ENCODE assay signal across 8 cellular contexts in genomic region chr7:51162724-51163329, GRCh38.
DNase-seq lines count a peak whose midpoint lies in the region; ATAC-seq and TF ChIP-seq lines count a peak whose summit lies in the region.

No MANE protein-coding gene starts in this region.

- POLR2A ChIA-PET in HCT116 (lab: Charles Lee) = interaction anchor here (1.7 kb wide), 1 partner anchor 204 kb away, joined by 6 read pairs; no protein-coding TSS in a partner anchor

- intact Hi-C loops in HCT116 (cut with micrococcal nuclease) (loop anchor here (1.0 to 10.0 kb wide), 6 partner anchors 196 to 956 kb away; no protein-coding TSS in a partner anchor), prostate gland (cut with DNase I) (loop anchor here (1.0 to 5.0 kb wide), 4 partner anchors 204 to 1071 kb away; partner anchors contain the start of gene ZPBP)

- H3K27ac ChIP-seq in HCT116 (ENCODE audit: low read depth, low read length) = no peak overlapping the region
- H3K27ac ChIP-seq in prostate gland = peak overlapping the region; percentile 40 to 51

- H3K4me2 ChIP-seq in HCT116 (ENCODE audit: low read length) = peak overlapping the region; percentile 69

- peaks cover 0 to 9% of the 10 kb centered on the region in 2 experiments; a peak in 2 of 4 replicates for H3K4me1 ChIP-seq in HCT116 (ENCODE audit: control insufficient read depth in 1 of 2, insufficient read depth in 2 of 2, low read length in 2 of 2)
- H3K4me1 ChIP-seq in prostate gland (replicated peaks) = no peaks in the 10 kb centered on the region

- H4K20me1 ChIP-seq in HCT116 (ENCODE audit: insufficient read depth) = no peaks in the 10 kb centered on the region

- H3K9me3 ChIP-seq in HCT116 (ENCODE audit: control insufficient read depth in 1 of 2, insufficient read depth in 1 of 2, low read depth in 1 of 2, low read length in 2 of 2) (no peaks in the 10 kb centered on the region), MG63 (no peaks in the 10 kb centered on the region), prostate gland (no peaks in the 10 kb centered on the region)

- no TSS peak for BruUV-seq in HCT116 (replicated peaks; lab: Mats Ljungman, UMichigan)

- H3K27me3 ChIP-seq in HCT116 (ENCODE audit: insufficient read depth, low read length) = no peaks in the 10 kb centered on the region
- H3K27me3 ChIP-seq in MG63 = no peaks in the 10 kb centered on the region
- H3K27me3 ChIP-seq in prostate gland (replicated peaks; ENCODE audit: insufficient read depth) = no peaks in the 10 kb centered on the region

- no peak for TF ChIP-seq POLR2A in HCT116 (IDR thresholded peaks at IDR 0.05; ENCODE audit: borderline replicate concordance, extremely low read depth, insufficient read depth, insufficient read length)
- no peak for TF ChIP-seq POLR2A in prostate gland (IDR thresholded peaks at IDR 0.05)

- peak; percentile 93 for TF ChIP-seq RAD21 in HCT116 (IDR thresholded peaks at IDR 0.05; ENCODE audit: low read depth)

- peak; percentile 96 for ATAC-seq in HCT116

- RAD21 ChIA-PET in HCT116 (lab: Charles Lee; ENCODE audit: low non-redundant PET in 1 of 2, low total read pairs in 2 of 2, uncharacterized antibody in 2 of 2, unreplicated experiment in 2 of 2) = interaction anchor here (0.6 to 1.6 kb wide), 11 partner anchors 21 to 265 kb away, joined by 3 to 14 read pairs (median 5); no protein-coding TSS in a partner anchor

- TF ChIP-seq CTCF in GM12801 (IDR thresholded peaks at IDR 0.05; ENCODE audit: extremely low read depth, insufficient read length) = peak; percentile 20
- peak; percentile 83 to 93 (median 93) for TF ChIP-seq CTCF in HCT116 (IDR thresholded peaks at IDR 0.05 in 2 of 3, conservative IDR thresholded peaks at IDR 0.05 in 1 of 3; ENCODE audit: borderline replicate concordance in 1 of 3, insufficient read depth in 1 of 3, low read depth in 2 of 3, low read length in 2 of 3)
- peak; percentile 70 to 92 (median 88) for TF ChIP-seq CTCF in prostate gland (IDR thresholded peaks at IDR 0.05)

- CTCF ChIA-PET in HCT116 (lab: Charles Lee) = interaction anchor here (0.6 to 5.1 kb wide), 39 partner anchors 10 to 1072 kb away, joined by 3 to 136 read pairs (median 4); no protein-coding TSS in a partner anchor

- no peak overlapping the region for H2AFZ ChIP-seq in HCT116 (ENCODE audit: low read depth, low read length, poor library complexity, severe bottlenecking)

- 0 out of 4 replicates have a peak overlapping the region, but pooled peaks of 1 of the 2 experiments have one; percentile 10 for H3K4me3 ChIP-seq in HCT116 (replicated peaks in 1 of 2; ENCODE audit: low read depth in 1 of 2, low read length in 2 of 2)
- H3K4me3 ChIP-seq in MG63 = no peak overlapping the region
- H3K4me3 ChIP-seq in prostate gland = no peak overlapping the region

- H3K36me3 ChIP-seq in HCT116 (ENCODE audit: control insufficient read depth in 1 of 2, insufficient read depth in 2 of 2, low read length in 2 of 2) (no peaks in the 10 kb centered on the region), MG63 (no peaks in the 10 kb centered on the region), prostate gland (no peaks in the 10 kb centered on the region)

- H3K9me2 ChIP-seq in HCT116 (ENCODE audit: insufficient read depth) = no peaks in the 10 kb centered on the region

- H3K79me2 ChIP-seq in HCT116 (ENCODE audit: insufficient read depth, low read length) = no peaks in the 10 kb centered on the region

- DNase-seq in HCT116 (ENCODE audit: low read depth, low spot score) = peak; percentile 85
- peak; percentile 63 for DNase-seq in MG63
- peak; percentile 86 to 90 for DNase-seq in SHP77 (lab: John Stamatoyannopoulos, UW)
- peak in 3 of 4 experiments; percentile 11 to 26 (median 12) for DNase-seq in activated naive CD4-positive, alpha-beta T cell (lab: John Stamatoyannopoulos, UW)
- peak; percentile 70 for DNase-seq in glomerular endothelial cell (ENCODE audit: extremely low read depth, low read depth, low spot score)
- DNase-seq in prostate gland (ENCODE audit: low spot score) = peak; percentile 93
- DNase-seq in 8988T = no peak

- WGBS in prostate gland = 14% methylated on average over 9 of the region's 9 CpGs

- H3K9ac ChIP-seq in HCT116 (ENCODE audit: low read length) = no peak overlapping the region

TF ChIP-seq in HCT116, 20 proteins besides CTCF, POLR2A, EP300 and RAD21:
- TF ChIP-seq ZFX (IDR thresholded peaks at IDR 0.05) = no peak
- no peak for TF ChIP-seq SP1 (IDR thresholded peaks at IDR 0.05; ENCODE audit: low read depth)
- no peak for TF ChIP-seq CBX3 (IDR thresholded peaks at IDR 0.05; ENCODE audit: low read depth)
- TF ChIP-seq, protein P1, sequence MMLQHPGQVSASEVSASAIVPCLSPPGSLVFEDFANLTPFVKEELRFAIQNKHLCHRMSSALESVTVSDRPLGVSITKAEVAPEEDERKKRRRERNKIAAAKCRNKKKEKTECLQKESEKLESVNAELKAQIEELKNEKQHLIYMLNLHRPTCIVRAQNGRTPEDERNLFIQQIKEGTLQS (IDR thresholded peaks at IDR 0.05) = no peak
- no peak for TF ChIP-seq ZNF274 (IDR thresholded peaks at IDR 0.05; ENCODE audit: low read depth, low read length)
- peak; percentile 38; the same call in 1 of the 2 replicates for TF ChIP-seq JUND (IDR thresholded peaks at IDR 0.05)
- TF ChIP-seq POLR2AphosphoS5 (IDR thresholded peaks at IDR 0.05; ENCODE audit: low read depth, low read length) = no peak
- TF ChIP-seq SRF (IDR thresholded peaks at IDR 0.05; ENCODE audit: low read depth) = no peak; the same call in 1 of the 2 replicates
- no peak for TF ChIP-seq YY1 (IDR thresholded peaks at IDR 0.05; ENCODE audit: extremely low read depth, insufficient replicate concordance, low read depth, low read length)
- peak; percentile 53; the same call in 1 of the 2 replicates for TF ChIP-seq CEBPB (IDR thresholded peaks at IDR 0.05; ENCODE audit: low read depth)
- peak; percentile 11 for TF ChIP-seq TCF7L2 (IDR thresholded peaks at IDR 0.05; ENCODE audit: borderline replicate concordance, extremely low read depth, insufficient read depth, insufficient read length)
- no peak for TF ChIP-seq SIN3A (IDR thresholded peaks at IDR 0.05; ENCODE audit: low read depth)
- no peak for TF ChIP-seq ZBTB33 (IDR thresholded peaks at IDR 0.05; ENCODE audit: extremely low read depth, insufficient replicate concordance, low read length)
- TF ChIP-seq EZH2phosphoT487 (IDR thresholded peaks at IDR 0.05; ENCODE audit: borderline replicate concordance) = no peak
- no peak for TF ChIP-seq REST (IDR thresholded peaks at IDR 0.05; ENCODE audit: low read depth)
- no peak for TF ChIP-seq EZH2 (IDR thresholded peaks at IDR 0.05)
- TF ChIP-seq ELF1 (IDR thresholded peaks at IDR 0.05; ENCODE audit: borderline replicate concordance, low read depth) = no peak
- 0 out of 2 replicates have a peak, but pooled peaks have one; percentile 12 for TF ChIP-seq FOSL1 (IDR thresholded peaks at IDR 0.05; ENCODE audit: low read depth)
- TF ChIP-seq EGR1 (IDR thresholded peaks at IDR 0.05; ENCODE audit: low read depth) = no peak

Comparison
In these comparisons a context has a peak if more than half of its experiments do, and no peak if none do; other contexts are left out.
1. CTCF ChIP-seq: peak in every context shown above with its lines; median percentile 93 in HCT116; 88 in prostate gland; 20 in GM12801.